Comparison of ENCODE assay signal across 8 cellular contexts in genomic region chr14:102437997-102438922, GRCh38.
A peak's percentile ranks its signal among the peaks of the same experiment; 100 is the strongest.
DNase-seq lines count a peak whose midpoint lies in the region; ATAC-seq and TF ChIP-seq lines count a peak whose summit lies in the region.

No MANE protein-coding gene starts in this region.

- H3K4me1 ChIP-seq in BLaER1 = peaks cover 22% of the 10 kb centered on the region
- peaks cover 2 to 11% of the 10 kb centered on the region in 2 experiments; a peak in 3 of 4 replicates for H3K4me1 ChIP-seq in HCT116 (ENCODE audit: control insufficient read depth in 1 of 2, insufficient read depth in 2 of 2, low read length in 2 of 2)

- no peaks in the 10 kb centered on the region for H3K79me2 ChIP-seq in HCT116 (ENCODE audit: insufficient read depth, low read length)

- TF ChIP-seq POLR2A in HCT116 (IDR thresholded peaks at IDR 0.05; ENCODE audit: borderline replicate concordance, extremely low read depth, insufficient read depth, insufficient read length) (no peak), GM18505 (IDR thresholded peaks at IDR 0.05; ENCODE audit: borderline replicate concordance, extremely low read depth, insufficient read depth, insufficient read length) (no peak)

- H3K27ac ChIP-seq in BLaER1 = no peak overlapping the region
- no peak overlapping the region for H3K27ac ChIP-seq in HCT116 (ENCODE audit: low read depth, low read length)

- H3K4me2 ChIP-seq in BLaER1 (peak overlapping the region; percentile 72), HCT116 (ENCODE audit: low read length) (peak overlapping the region; percentile 75)

- H3K27me3 Mint-ChIP-seq in activated CD8-positive, alpha-beta T cell treated with anti-CD3 and anti-CD28 coated beads, Interleukin-2, amount 10 ng/mL, durations not matched to agents 7 days and 5 days (ENCODE audit: low read depth) = no peaks in the 10 kb centered on the region

- CTCF ChIA-PET in HCT116 (lab: Charles Lee) = interaction anchor here (0.9 to 1.7 kb wide), 6 partner anchors 9 to 256 kb away, joined by 3 to 10 read pairs (median 6); no protein-coding TSS in a partner anchor
- CTCF ChIA-PET in activated CD8-positive, alpha-beta T cell treated with anti-CD3 and anti-CD28 coated beads, Interleukin-2, amount 10 ng/mL, durations not matched to agents 7 days and 5 days (lab: Charles Lee) = interaction anchor here (0.7 to 4.5 kb wide), 24 partner anchors 8 to 153 kb away, joined by 3 to 48 read pairs (median 4); partner anchors contain the start of genes ANKRD9 and ZNF839

- no peak overlapping the region for H3K9ac ChIP-seq in BLaER1
- H3K9ac ChIP-seq in HCT116 (ENCODE audit: low read length) = peak overlapping the region; percentile 36; the same call in 1 of the 2 replicates

- H3K36me3 Mint-ChIP-seq in activated CD8-positive, alpha-beta T cell treated with anti-CD3 and anti-CD28 coated beads, Interleukin-2, amount 10 ng/mL, durations not matched to agents 7 days and 5 days (ENCODE audit: low read depth) = peaks cover 2% of the 10 kb centered on the region

- H3K9me2 ChIP-seq in HCT116 (ENCODE audit: insufficient read depth) = no peaks in the 10 kb centered on the region

- intact Hi-C loops in HCT116 (cut with micrococcal nuclease) = loop anchor here (1.0 to 5.0 kb wide), 2 partner anchors 78 to 479 kb away; no protein-coding TSS in a partner anchor

- H3K27ac Mint-ChIP-seq in activated CD8-positive, alpha-beta T cell treated with anti-CD3 and anti-CD28 coated beads, Interleukin-2, amount 10 ng/mL, durations not matched to agents 7 days and 5 days = no peak overlapping the region

- H3K36me3 ChIP-seq in BLaER1 (peaks cover 36% of the 10 kb centered on the region), HCT116 (ENCODE audit: control insufficient read depth in 1 of 2, insufficient read depth in 2 of 2, low read length in 2 of 2) (peaks cover 0 to 9% of the 10 kb centered on the region in 2 experiments; a peak in 1 of 4 replicates)

- H4K20me1 ChIP-seq in BLaER1 (no peaks in the 10 kb centered on the region), HCT116 (ENCODE audit: insufficient read depth) (no peaks in the 10 kb centered on the region)

- peak; percentile 94 for TF ChIP-seq RAD21 in HCT116 (IDR thresholded peaks at IDR 0.05; ENCODE audit: low read depth)

- no peaks in the 10 kb centered on the region for H3K27me3 ChIP-seq in BLaER1
- no peaks in the 10 kb centered on the region for H3K27me3 ChIP-seq in HCT116 (ENCODE audit: insufficient read depth, low read length)

- no peak overlapping the region for H3K4me3 ChIP-seq in BLaER1
- peak overlapping the region; percentile 18 to 37; a peak in 2 of 4 replicates for H3K4me3 ChIP-seq in HCT116 (replicated peaks in 1 of 2; ENCODE audit: low read depth in 1 of 2, low read length in 2 of 2)

- H3K4me3 Mint-ChIP-seq in activated CD8-positive, alpha-beta T cell treated with anti-CD3 and anti-CD28 coated beads, Interleukin-2, amount 10 ng/mL, durations not matched to agents 7 days and 5 days = no peak overlapping the region

- ATAC-seq in HCT116 = peak; percentile 98
- peak; percentile 80 for ATAC-seq in activated CD8-positive, alpha-beta T cell treated with anti-CD3 and anti-CD28 coated beads, Interleukin-2, amount 10 ng/mL, durations not matched to agents 7 days and 5 days
- ATAC-seq in GM18505 (IDR thresholded peaks at IDR 0.05; ENCODE audit: unreplicated experiment) = no peak

- no peaks in the 10 kb centered on the region for H3K9me3 ChIP-seq in BLaER1
- H3K9me3 ChIP-seq in HCT116 (ENCODE audit: control insufficient read depth in 1 of 2, insufficient read depth in 1 of 2, low read depth in 1 of 2, low read length in 2 of 2) = no peaks in the 10 kb centered on the region

- peak; percentile 76 to 81 (median 76) for TF ChIP-seq CTCF in HCT116 (IDR thresholded peaks at IDR 0.05 in 2 of 3, conservative IDR thresholded peaks at IDR 0.05 in 1 of 3; ENCODE audit: borderline replicate concordance in 1 of 3, insufficient read depth in 1 of 3, low read depth in 2 of 3, low read length in 2 of 3)

- H3K9me3 Mint-ChIP-seq in activated CD8-positive, alpha-beta T cell treated with anti-CD3 and anti-CD28 coated beads, Interleukin-2, amount 10 ng/mL, durations not matched to agents 7 days and 5 days (ENCODE audit: insufficient read depth) = no peaks in the 10 kb centered on the region

- RAD21 ChIA-PET in HCT116 (lab: Charles Lee; ENCODE audit: low non-redundant PET in 1 of 2, low total read pairs in 2 of 2, uncharacterized antibody in 2 of 2, unreplicated experiment in 2 of 2) = interaction anchor here (1.0 to 1.3 kb wide), 2 partner anchors 60 to 78 kb away, joined by 4 read pairs; no protein-coding TSS in a partner anchor

- no TSS peak for BruUV-seq in HCT116 (replicated peaks; lab: Mats Ljungman, UMichigan)

- DNase-seq in HCT116 (ENCODE audit: low read depth, low spot score) (peak; percentile 59), NCI-H748 (lab: John Stamatoyannopoulos, UW; ENCODE audit: unreplicated experiment) (peak; percentile 90), ecto neural progenitor cell (ENCODE audit: low spot score) (peak; percentile 91), lung microvascular endothelial cell (ENCODE audit: low read depth in 2 of 2) (peak; percentile 84 to 87)
- peak; percentile 69 for DNase-seq in activated CD8-positive, alpha-beta T cell treated with anti-CD3 and anti-CD28 coated beads, Interleukin-2, amount 10 ng/mL, durations not matched to agents 7 days and 5 days
- DNase-seq in stimulated activated CD4-positive, alpha-beta T cell treated with anti-CD3 and anti-CD28 coated beads, TNF-alpha, amount 100 ng/mL, for 1 hour (ENCODE audit: low read depth in 3 of 3, low spot score in 1 of 3) = peak in 2 of 3 donors; percentile 19 to 42

- H2AFZ ChIP-seq in HCT116 (ENCODE audit: low read depth, low read length, poor library complexity, severe bottlenecking) = peak overlapping the region; percentile 97

- peaks cover 4% of the 10 kb centered on the region for H3K4me1 Mint-ChIP-seq in activated CD8-positive, alpha-beta T cell treated with anti-CD3 and anti-CD28 coated beads, Interleukin-2, amount 10 ng/mL, durations not matched to agents 7 days and 5 days (ENCODE audit: low read depth)

- POLR2A ChIA-PET in HCT116 (lab: Charles Lee) = interaction anchor here (1.1 to 2.1 kb wide), 2 partner anchors 77 to 86 kb away, joined by 3 to 6 read pairs; no protein-coding TSS in a partner anchor
- POLR2A ChIA-PET in activated CD8-positive, alpha-beta T cell treated with anti-CD3 and anti-CD28 coated beads, Interleukin-2, amount 10 ng/mL, durations not matched to agents 7 days and 5 days (lab: Charles Lee) = no interaction called here

TF ChIP-seq in HCT116, 20 proteins besides CTCF, POLR2A, EP300 and RAD21:
- TF ChIP-seq EGR1 (IDR thresholded peaks at IDR 0.05; ENCODE audit: low read depth) (peak; percentile 52; the same call in 1 of the 2 replicates), YY1 (IDR thresholded peaks at IDR 0.05; ENCODE audit: extremely low read depth, insufficient replicate concordance, low read depth, low read length) (peak; percentile 71), SRF (IDR thresholded peaks at IDR 0.05; ENCODE audit: low read depth) (no peak)

Comparison
In these comparisons a context has a peak if more than half of its experiments do, and no peak if none do; other contexts are left out.
1. DNase-seq: peak in every context shown above with its lines; median percentile 91 in ecto neural progenitor cell; 90 in NCI-H748; 86 in lung microvascular endothelial cell; 69 in activated CD8-positive, alpha-beta T cell treated with anti-CD3 and anti-CD28 coated beads, Interleukin-2, amount 10 ng/mL, durations not matched to agents 7 days and 5 days; 59 in HCT116; 30 in stimulated activated CD4-positive, alpha-beta T cell treated with anti-CD3 and anti-CD28 coated beads, TNF-alpha, amount 100 ng/mL, for 1 hour.